ENCODE assay signal across 8 cellular contexts in genomic region chr16:3023669-3024478, GRCh38. TPM values are rescaled to one million over a fixed set of nuclear protein-coding genes. Genes with fewer than 3 reads are reported as not detected.
DNase-seq lines count a peak whose midpoint lies in the region; TF ChIP-seq lines count a peak whose summit lies in the region.

A gene with protein sequence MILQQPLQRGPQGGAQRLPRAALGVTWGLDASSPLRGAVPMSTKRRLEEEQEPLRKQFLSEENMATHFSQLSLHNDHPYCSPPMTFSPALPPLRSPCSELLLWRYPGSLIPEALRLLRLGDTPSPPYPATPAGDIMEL (minus strand): TSS chr16:3023942. CDS start chr16:3023941, 1 bp downstream.
Gene THOC6, plus strand, starts transcription at chr16:3024035. Its CDS starts 292 bp downstream, at chr16:3024327.

- no peaks in the 10 kb centered on the region for H3K9me3 Mint-ChIP-seq in nephron progenitor cell
- H3K9me3 Mint-ChIP-seq in stimulated activated naive CD8-positive, alpha-beta T cell treated with anti-CD3 and anti-CD28 coated beads, Interleukin-15, Interleukin-2, amounts not matched to agents 100 ng/mL and 50 ng/mL, for 24 hours: no peaks in the 10 kb centered on the region

- peaks cover 2% of the 10 kb centered on the region for H3K27me3 Mint-ChIP-seq in nephron progenitor cell (ENCODE audit: low read depth, poor library complexity)
- peaks cover 2% of the 10 kb centered on the region for H3K27me3 Mint-ChIP-seq in stimulated activated naive CD8-positive, alpha-beta T cell treated with anti-CD3 and anti-CD28 coated beads, Interleukin-15, Interleukin-2, amounts not matched to agents 100 ng/mL and 50 ng/mL, for 24 hours

- peaks cover 38% of the 10 kb centered on the region for H3K4me1 Mint-ChIP-seq in nephron progenitor cell
- H3K4me1 Mint-ChIP-seq in stimulated activated naive CD8-positive, alpha-beta T cell treated with anti-CD3 and anti-CD28 coated beads, Interleukin-15, Interleukin-2, amounts not matched to agents 100 ng/mL and 50 ng/mL, for 24 hours (ENCODE audit: low read depth): peaks cover 48% of the 10 kb centered on the region

- H3K36me3 Mint-ChIP-seq in nephron progenitor cell (ENCODE audit: low read depth): peaks cover 23% of the 10 kb centered on the region
- H3K36me3 Mint-ChIP-seq in stimulated activated naive CD8-positive, alpha-beta T cell treated with anti-CD3 and anti-CD28 coated beads, Interleukin-15, Interleukin-2, amounts not matched to agents 100 ng/mL and 50 ng/mL, for 24 hours (ENCODE audit: low read depth): peaks cover 19% of the 10 kb centered on the region

- H3K9me3 ChIP-seq in HAP-1 (no peaks in the 10 kb centered on the region), MM.1S (replicated peaks; ENCODE audit: insufficient read depth, low read length) (no peaks in the 10 kb centered on the region)

- DNase-seq in G401 (ENCODE audit: low spot score): peak; percentile 99
- peak; percentile 97 to 98 for DNase-seq in HAP-1 (ENCODE audit: low spot score in 2 of 2)
- peak; percentile 99 for DNase-seq in MM.1S
- DNase-seq in SHP77 treated with DMSO at 0.1 percent for 48 hours (lab: John Stamatoyannopoulos, UW): peak; percentile 83
- peak; percentile 93 for DNase-seq in activated effector memory CD4-positive, alpha-beta T cell treated with Interleukin-2 at 50 U/mL for 16 hours
- peak; percentile 99 for DNase-seq in fibroblast of pulmonary artery (ENCODE audit: low read depth)
- DNase-seq in nephron progenitor cell: peak; percentile 95

- H4K20me1 ChIP-seq in MM.1S (ENCODE audit: insufficient read depth, low read length): no peaks in the 10 kb centered on the region

- H3K36me3 ChIP-seq in HAP-1 (replicated peaks): peaks cover 26% of the 10 kb centered on the region
- H3K36me3 ChIP-seq in MM.1S (replicated peaks; ENCODE audit: insufficient read depth, low read length): no peaks in the 10 kb centered on the region

- in situ Hi-C loops in G401 (cut with HindIII; ENCODE audit: low sequenced_read_pairs): no loop called here
- in situ Hi-C loops in HAP-1 (cut with MboI; ENCODE audit: low sequenced_read_pairs): loop anchor here (5.0 kb wide), 1 partner anchor 52 kb away; no protein-coding TSS in a partner anchor

- H3K79me2 ChIP-seq in MM.1S (ENCODE audit: low read length): no peaks in the 10 kb centered on the region

- H3K4me1 ChIP-seq in HAP-1: peaks cover 25% of the 10 kb centered on the region
- H3K4me1 ChIP-seq in MM.1S (ENCODE audit: low read length): peaks cover 8% of the 10 kb centered on the region

- peak within 1 kb of the TSS; percentile 86 for H2AFZ ChIP-seq in MM.1S (ENCODE audit: low read length)

- H3K9me2 ChIP-seq in MM.1S (replicated peaks; ENCODE audit: insufficient read depth, low read length): no peaks in the 10 kb centered on the region

- H3F3A ChIP-seq in MM.1S (ENCODE audit: insufficient read depth, low read length): 0 out of 2 replicates have a peak, but pooled peaks cover 14% of the 10 kb centered on the region

- H3K4me3 Mint-ChIP-seq in nephron progenitor cell: peak within 1 kb of the TSS; percentile 87
- peak within 1 kb of the TSS; percentile 85 for H3K4me3 Mint-ChIP-seq in stimulated activated naive CD8-positive, alpha-beta T cell treated with anti-CD3 and anti-CD28 coated beads, Interleukin-15, Interleukin-2, amounts not matched to agents 100 ng/mL and 50 ng/mL, for 24 hours

- no peak for TF ChIP-seq CTCF in MM.1S (IDR thresholded peaks at IDR 0.05; ENCODE audit: low read length)
- no peak for TF ChIP-seq CTCF in fibroblast of pulmonary artery (IDR thresholded peaks at IDR 0.05; ENCODE audit: low read length, missing control alignments)
- TF ChIP-seq CTCF in nephron progenitor cell (IDR thresholded peaks at IDR 0.05): no peak

- peak within 1 kb of the TSS; percentile 88 for H3K27ac Mint-ChIP-seq in nephron progenitor cell
- peak within 1 kb of the TSS; percentile 97 for H3K27ac Mint-ChIP-seq in stimulated activated naive CD8-positive, alpha-beta T cell treated with anti-CD3 and anti-CD28 coated beads, Interleukin-15, Interleukin-2, amounts not matched to agents 100 ng/mL and 50 ng/mL, for 24 hours

- H3K4me3 ChIP-seq in HAP-1: peak within 1 kb of the TSS; percentile 90
- H3K4me3 ChIP-seq in MM.1S (ENCODE audit: low read length): peak within 1 kb of the TSS; percentile 78
- peak within 1 kb of the TSS; percentile 80 for H3K4me3 ChIP-seq in fibroblast of pulmonary artery (replicated peaks; ENCODE audit: low read depth, low read length)

- H3K4me2 ChIP-seq in MM.1S (ENCODE audit: low read depth, low read length): peak within 1 kb of the TSS; percentile 74

- H3K27ac ChIP-seq in MM.1S (ENCODE audit: low read length): peak within 1 kb of the TSS; percentile 60; the same call in 1 of the 2 replicates

- H3K27me3 ChIP-seq in HAP-1 (ENCODE audit: low read depth) (peaks cover 4% of the 10 kb centered on the region), MM.1S (replicated peaks; ENCODE audit: insufficient read depth, low read length) (peaks cover 16% of the 10 kb centered on the region)

- H3K9ac ChIP-seq in MM.1S (ENCODE audit: low read length): peak within 1 kb of the TSS; percentile 82

RNA-seq across cellular contexts. Expression of the first gene that starts in this region (rescaled TPM):
- total RNA-seq in G401 (2014; rRNA removed; shearing (Covaris generic)): 55.9 and 59.3 TPM in 2 replicates

RNA-seq across cellular contexts. Expression of gene THOC6, which starts in this region (rescaled TPM):
- total RNA-seq in G401 (2014; rRNA removed; shearing (Covaris generic)): 106 and 120 TPM in 2 replicates

Comparison
In these comparisons a context has a peak if more than half of its experiments do, and no peak if none do; other contexts are left out.
1. Peak in every context shown above with its lines: DNase-seq, H3K4me3 ChIP-seq and H3K27ac ChIP-seq.